In the genomic region with DNA sequence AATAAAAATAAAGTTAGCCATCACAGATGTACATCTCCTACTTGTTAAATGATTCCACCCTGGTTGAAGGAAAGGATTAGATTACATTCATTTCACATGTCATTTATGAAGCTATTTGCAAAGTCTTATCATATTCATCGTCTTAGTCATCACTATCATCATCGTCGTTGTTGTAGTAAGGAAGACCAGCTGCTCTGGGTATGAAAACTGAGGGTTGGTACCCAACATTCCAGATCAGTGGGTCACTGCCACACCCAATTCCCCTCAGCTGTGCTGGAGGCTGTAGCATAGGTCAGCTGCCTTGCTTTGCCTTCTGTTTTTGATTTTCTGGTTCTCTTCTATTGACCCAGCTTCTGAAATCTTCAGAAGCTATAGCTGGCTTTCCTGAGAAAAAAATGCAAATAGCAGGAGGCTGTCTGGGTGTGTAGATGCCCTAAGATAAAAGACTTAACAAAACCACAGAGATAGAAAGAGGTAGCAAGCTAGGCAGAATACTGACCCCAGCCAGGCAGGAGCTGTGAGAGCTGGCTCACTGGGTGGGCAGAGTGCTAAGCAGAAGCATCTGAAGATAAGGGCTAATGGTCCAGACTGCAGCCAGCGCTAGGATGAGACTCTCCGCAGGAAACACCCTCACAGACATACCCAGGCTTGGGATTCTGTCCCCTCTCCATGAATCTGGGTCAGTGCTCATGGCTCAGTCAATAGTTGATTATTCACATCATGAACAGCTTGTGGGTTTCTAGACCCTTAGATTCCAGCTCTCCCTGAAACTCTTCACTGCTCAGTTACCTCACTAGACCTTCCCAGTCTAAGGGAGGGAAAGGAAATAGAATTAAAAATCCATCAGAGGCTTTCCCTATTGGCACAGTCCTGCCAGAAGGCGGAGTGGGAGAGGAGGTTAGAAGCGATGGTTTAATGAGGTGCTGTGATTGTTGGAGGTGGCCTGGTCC, we compare ENCODE assay signal across 15 cellular contexts. TPM values are rescaled to one million over a fixed set of nuclear protein-coding genes. Genes with fewer than 3 reads are reported as not detected.
A peak's percentile ranks its signal among the peaks of the same experiment; 100 is the strongest.
DNase-seq lines count a peak whose midpoint lies in the region; ATAC-seq and TF ChIP-seq lines count a peak whose summit lies in the region.
"Had no signal": no experiment of that assay in that cellular context is flagged by ENCODE, and none has a peak within 500 bp of the region (broad histone marks: within the 10 kb centered on the region; RNA-seq: fewer than 3 reads in every experiment).

No MANE protein-coding gene starts in this region.

- no peak overlapping the region for H2AFZ ChIP-seq in mammary epithelial cell (ENCODE audit: low read depth, low read length)

- H3K9ac ChIP-seq in mammary epithelial cell (ENCODE audit: insufficient read depth, low read length), result no peak overlapping the region

- H3K27me3 ChIP-seq in mammary epithelial cell (ENCODE audit: insufficient read depth, low read length) (no peaks in the 10 kb centered on the region), left lung (no peaks in the 10 kb centered on the region)

- H3K4me1 ChIP-seq in mammary epithelial cell (ENCODE audit: insufficient read depth, low read length) (peaks cover 45% of the 10 kb centered on the region), left lung (no peaks in the 10 kb centered on the region)

- 64% methylated on average over 7 of the region's 7 CpGs for WGBS in mammary epithelial cell (ENCODE audit: low coverage, missing lambda C conversion rate)
- WGBS in lower leg skin, 2 donors, result 52 to 54% methylated on average over 7 of the region's 7 CpGs

- peak overlapping the region; percentile 3 for H3K4me2 ChIP-seq in mammary epithelial cell (ENCODE audit: insufficient read depth, low read depth, low read length)

- dilution Hi-C loops in mammary epithelial cell (cut with HindIII; ENCODE audit: low sequenced_read_pairs), result no loop called here

- no peaks in the 10 kb centered on the region for H4K20me1 ChIP-seq in mammary epithelial cell (ENCODE audit: insufficient read depth, low read length)

- peak; percentile 95 for DNase-seq in AG09309 (ENCODE audit: low read depth)
- peak; percentile 100 for DNase-seq in LHCN-M2 (ENCODE audit: low read depth)
- DNase-seq in mammary epithelial cell, result peak; percentile 81
- DNase-seq in left lung, result no peak
- no peak for DNase-seq in D341Med (ENCODE audit: low spot score)
- DNase-seq in lower leg skin (ENCODE audit: low spot score in 2 of 2), result no peak
- no peak for DNase-seq in NCI-H510A treated with DMSO at 0.1 percent for 48 hours (lab: John Stamatoyannopoulos, UW)
- DNase-seq: activated CD4-positive, alpha-beta T cell treated with anti-CD3 and anti-CD28 coated beads, Interleukin-2, amount 50 U/mL, for 48 hours; CD4-positive, alpha-beta memory T cell; effector memory CD8-positive, alpha-beta T cell; stimulated activated naive CD4-positive, alpha-beta T cell had no signal

- no peak for TF ChIP-seq POLR2A in lower leg skin (IDR thresholded peaks at IDR 0.05)

- H3K36me3 ChIP-seq in mammary epithelial cell (ENCODE audit: insufficient read depth, low read length) (no peaks in the 10 kb centered on the region), left lung (no peaks in the 10 kb centered on the region)

- TF ChIP-seq CTCF in AG09309 (IDR thresholded peaks at IDR 0.05; ENCODE audit: control insufficient read depth, insufficient read depth, low read depth, low read length, missing control alignments), result peak; percentile 32
- TF ChIP-seq CTCF in mammary epithelial cell (conservative IDR thresholded peaks at IDR 0.05 in 1 of 2, IDR thresholded peaks at IDR 0.05 in 1 of 2; ENCODE audit: extremely low read depth in 1 of 2, insufficient read depth in 1 of 2, low read depth in 1 of 2, low read length in 2 of 2), result no peak
- TF ChIP-seq CTCF in left lung (IDR thresholded peaks at IDR 0.05), result no peak
- no peak for TF ChIP-seq CTCF in lower leg skin (IDR thresholded peaks at IDR 0.05)

- ATAC-seq in left lung (peak; percentile 15), HG03039 (IDR thresholded peaks at IDR 0.05; ENCODE audit: unreplicated experiment) (no peak)
- ATAC-seq: activated naive CD4-positive, alpha-beta T cell treated with anti-CD3 and anti-CD28 coated beads, Interleukin-2, amount 50 U/mL, for 72 hours; effector memory CD8-positive, alpha-beta T cell; GM12878 had no signal

- intact Hi-C loops in mammary epithelial cell (cut with micrococcal nuclease), result loop anchor here (5.0 kb wide), 1 partner anchor 104 kb away; no protein-coding TSS in a partner anchor
- intact Hi-C loops in left lung (cut with DNase I), result no loop called here
- intact Hi-C loops in lower leg skin (cut with DNase I; ENCODE audit: low total_unique reads), result no loop called here

- BruUV-seq in mammary epithelial cell (replicated peaks; lab: Mats Ljungman, UMichigan), result no TSS peak

- H3K4me3 ChIP-seq in AG09309 (ENCODE audit: control insufficient read depth, low read depth, low read length) (no peak overlapping the region), mammary epithelial cell (replicated peaks in 1 of 3; ENCODE audit: insufficient read depth in 1 of 3, low read depth in 2 of 3, low read length in 3 of 3) (no peak overlapping the region), left lung (no peak overlapping the region), lower leg skin (ENCODE audit: low read depth, poor library complexity, severe bottlenecking) (no peak overlapping the region)
- H3K4me3 ChIP-seq: GM12878 had no signal

- H3K27ac ChIP-seq in mammary epithelial cell (ENCODE audit: insufficient read depth, low read depth, low read length) (peak overlapping the region; percentile 45), left lung (no peak overlapping the region)

- H3K9me3 ChIP-seq in mammary epithelial cell (replicated peaks; ENCODE audit: insufficient read depth, low read length) (no peaks in the 10 kb centered on the region), left lung (no peaks in the 10 kb centered on the region)

- in situ Hi-C loops in mammary epithelial cell (cut with MboI; ENCODE audit: low sequenced_read_pairs in 2 of 2), result no loop called here

- CTCF ChIA-PET in mammary epithelial cell (lab: Charles Lee; ENCODE audit: low non-redundant PET), result no interaction called here

- no peaks in the 10 kb centered on the region for H3K79me2 ChIP-seq in mammary epithelial cell (ENCODE audit: insufficient read depth, low read length)

RNA-seq across cellular contexts. Expression of a gene that starts 21.2 kb away (rescaled TPM):
- total RNA-seq in LHCN-M2 (2014; rRNA removed) (54.9 and 92.6 TPM in 2 replicates), mammary epithelial cell (10 to 100 TPM in 1 of 2 donors, under 1 TPM in 1; 0.50 to 18.4 TPM), left lung (10 to 100 TPM; 16.0 to 34.4 TPM), lower leg skin (10 to 100 TPM in 1 of 4 donors, 1 to 10 TPM in 3; 3.0 to 15.5 (median 3.2) TPM)
- polyA plus RNA-seq in LHCN-M2 (2012), result 179 TPM
- polyA plus RNA-seq in mammary epithelial cell, result 14.9 TPM
- 4.8 TPM for polyA minus RNA-seq in mammary epithelial cell
- total RNA-seq: CD4-positive, alpha-beta memory T cell had no signal
- polyA plus RNA-seq: CD4-positive, alpha-beta memory T cell; IgD-negative memory B cell had no signal

Comparison
In these comparisons a context has a peak if more than half of its experiments do, and no peak if none do; other contexts are left out.
1. DNase-seq: peak in AG09309 (single experiment), LHCN-M2 (single experiment) and mammary epithelial cell (single experiment); none in left lung (0 of 2), D341Med (single experiment), lower leg skin (0 of 2) and NCI-H510A treated with DMSO at 0.1 percent for 48 hours (single experiment).